Comparison of ENCODE assay signal across 1 cellular context in genomic region chr15:67843571-67844387, GRCh38.
TF ChIP-seq lines count a peak whose summit lies in the region.

No MANE protein-coding gene starts in this region.

TF ChIP-seq in HCT116, 20 proteins besides CTCF, POLR2A, EP300 and RAD21 (continued from another document):
- no peak for TF ChIP-seq REST (IDR thresholded peaks at IDR 0.05; ENCODE audit: low read depth)
- TF ChIP-seq MAX (IDR thresholded peaks at IDR 0.05), result no peak
- no peak for TF ChIP-seq ZNF274 (IDR thresholded peaks at IDR 0.05; ENCODE audit: low read depth, low read length)
- TF ChIP-seq POLR2AphosphoS5 (IDR thresholded peaks at IDR 0.05; ENCODE audit: low read depth, low read length), result no peak
- no peak for TF ChIP-seq CBX3 (IDR thresholded peaks at IDR 0.05; ENCODE audit: low read depth)
- TF ChIP-seq ATF3 (IDR thresholded peaks at IDR 0.05), result no peak
- TF ChIP-seq EZH2 (IDR thresholded peaks at IDR 0.05), result no peak
- no peak for TF ChIP-seq SIN3A (IDR thresholded peaks at IDR 0.05; ENCODE audit: low read depth)
- TF ChIP-seq CEBPB (IDR thresholded peaks at IDR 0.05; ENCODE audit: low read depth), result no peak
- no peak for TF ChIP-seq TCF7L2 (IDR thresholded peaks at IDR 0.05; ENCODE audit: borderline replicate concordance, extremely low read depth, insufficient read depth, insufficient read length)
- no peak for TF ChIP-seq ELF1 (IDR thresholded peaks at IDR 0.05; ENCODE audit: borderline replicate concordance, low read depth)
- no peak for TF ChIP-seq EGR1 (IDR thresholded peaks at IDR 0.05; ENCODE audit: low read depth)
- TF ChIP-seq YY1 (IDR thresholded peaks at IDR 0.05; ENCODE audit: extremely low read depth, insufficient replicate concordance, low read depth, low read length), result no peak
- TF ChIP-seq ZFX (IDR thresholded peaks at IDR 0.05), result no peak
- no peak for TF ChIP-seq SP1 (IDR thresholded peaks at IDR 0.05; ENCODE audit: low read depth)
- TF ChIP-seq JUND (IDR thresholded peaks at IDR 0.05), result no peak
- TF ChIP-seq EZH2phosphoT487 (IDR thresholded peaks at IDR 0.05; ENCODE audit: borderline replicate concordance), result no peak
- TF ChIP-seq FOSL1 (IDR thresholded peaks at IDR 0.05; ENCODE audit: low read depth), result no peak
- TF ChIP-seq SRF (IDR thresholded peaks at IDR 0.05; ENCODE audit: low read depth), result no peak
